In the genomic region with DNA sequence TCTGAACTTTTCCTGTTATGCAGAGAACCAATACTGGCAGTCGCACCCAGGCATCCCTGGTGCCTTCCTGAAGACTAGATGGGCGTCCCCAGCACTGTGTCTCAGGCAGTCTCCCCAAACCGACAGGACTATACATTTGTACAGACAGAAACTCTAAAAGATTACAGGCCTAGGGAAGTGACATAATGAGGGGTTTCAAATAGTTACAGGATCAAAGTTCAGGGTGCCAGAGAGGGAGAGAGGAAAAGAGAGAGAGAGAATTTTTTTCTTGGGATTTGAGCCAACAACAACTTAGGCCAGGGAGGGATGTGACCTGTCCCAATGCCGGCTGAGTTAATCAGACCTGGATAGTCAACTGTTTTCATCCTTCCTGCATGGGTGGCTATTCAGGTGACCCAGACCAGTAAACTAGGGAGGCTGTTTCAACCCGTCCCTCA, we compare ENCODE assay signal across 1 cellular context.
TF ChIP-seq lines count a peak whose summit lies in the region.

No MANE protein-coding gene starts in this region.

TF ChIP-seq in HepG2, 621 proteins besides CTCF, POLR2A, EP300 and RAD21 (continued from another document and continues in another):
- TF ChIP-seq ZNF790 (CRISPR knock-in tag; IDR thresholded peaks at IDR 0.05; ENCODE audit: borderline replicate concordance) (no peak), ZBTB34 (CRISPR knock-in tag; IDR thresholded peaks at IDR 0.05) (no peak), SMAD9 (CRISPR knock-in tag; IDR thresholded peaks at IDR 0.05) (no peak), ZNF143 (CRISPR knock-in tag; IDR thresholded peaks at IDR 0.05) (no peak), ZBTB37 (CRISPR knock-in tag; IDR thresholded peaks at IDR 0.05) (no peak), ATRX (CRISPR knock-in tag; IDR thresholded peaks at IDR 0.05; ENCODE audit: borderline replicate concordance) (no peak), DPF2 (CRISPR knock-in tag; IDR thresholded peaks at IDR 0.05; ENCODE audit: borderline replicate concordance, low read depth) (no peak), PHF21A (CRISPR knock-in tag; IDR thresholded peaks at IDR 0.05) (peak; percentile 71; the same call in 1 of the 2 replicates), SP1 (IDR thresholded peaks at IDR 0.05) (no peak), SP1 (CRISPR knock-in tag; IDR thresholded peaks at IDR 0.05) (no peak), ZEB1 (IDR thresholded peaks at IDR 0.05; ENCODE audit: insufficient replicate concordance, low read depth) (peak; percentile 75), HDAC6 (IDR thresholded peaks at IDR 0.05; ENCODE audit: low read depth, low read length) (no peak), CBX5 (CRISPR knock-in tag; IDR thresholded peaks at IDR 0.05; ENCODE audit: borderline replicate concordance) (no peak), HOMEZ (CRISPR knock-in tag; IDR thresholded peaks at IDR 0.05; ENCODE audit: low read depth) (0 out of 2 replicates have a peak, but pooled peaks have one; percentile 24), HNF4A (CRISPR knock-in tag; IDR thresholded peaks at IDR 0.05) (peak; percentile 93), ZNF235 (CRISPR knock-in tag; IDR thresholded peaks at IDR 0.05; ENCODE audit: borderline replicate concordance) (no peak), BORCS8-MEF2B (CRISPR knock-in tag; IDR thresholded peaks at IDR 0.05) (no peak), ZNF430 (CRISPR knock-in tag; IDR thresholded peaks at IDR 0.05) (peak; percentile 71; the same call in 1 of the 2 replicates), ZSCAN20 (CRISPR knock-in tag; IDR thresholded peaks at IDR 0.05; ENCODE audit: borderline replicate concordance) (0 out of 2 replicates have a peak, but pooled peaks have one; percentile 26), MTF1 (CRISPR knock-in tag; IDR thresholded peaks at IDR 0.05) (no peak), ZSCAN21 (CRISPR knock-in tag; IDR thresholded peaks at IDR 0.05; ENCODE audit: borderline replicate concordance) (no peak), XRCC5 (optimal IDR thresholded peaks at IDR 0.05; ENCODE audit: low read length) (no peak), KDM3A (CRISPR knock-in tag; IDR thresholded peaks at IDR 0.05; ENCODE audit: low read depth) (peak; percentile 41; the same call in 1 of the 2 replicates), RXRB (CRISPR knock-in tag; IDR thresholded peaks at IDR 0.05; ENCODE audit: borderline replicate concordance) (peak; percentile 41; the same call in 1 of the 2 replicates), ZBTB20 (CRISPR knock-in tag; IDR thresholded peaks at IDR 0.05; ENCODE audit: borderline replicate concordance, low read depth) (peak; percentile 77; the same call in 1 of the 2 replicates), RARA (CRISPR knock-in tag; IDR thresholded peaks at IDR 0.05) (peak; percentile 61), ESRRA (CRISPR knock-in tag; IDR thresholded peaks at IDR 0.05; ENCODE audit: low read depth) (no peak), SIX4 (CRISPR knock-in tag; IDR thresholded peaks at IDR 0.05) (no peak), ZNF263 (CRISPR knock-in tag; IDR thresholded peaks at IDR 0.05) (no peak), ZNF318 (CRISPR knock-in tag; IDR thresholded peaks at IDR 0.05) (no peak), FOXM1 (CRISPR knock-in tag; IDR thresholded peaks at IDR 0.05) (no peak), NR2C2 (CRISPR knock-in tag; IDR thresholded peaks at IDR 0.05; ENCODE audit: borderline replicate concordance) (no peak), CC2D1A (CRISPR knock-in tag; IDR thresholded peaks at IDR 0.05) (no peak), HMG20B (CRISPR knock-in tag; conservative IDR thresholded peaks at IDR 0.05) (0 out of 2 replicates have a peak, but pooled peaks have one; percentile 51), MATR3 (CRISPR knock-in tag; IDR thresholded peaks at IDR 0.05) (no peak), THYN1 (CRISPR knock-in tag; IDR thresholded peaks at IDR 0.05; ENCODE audit: borderline replicate concordance, low read depth) (no peak), ZNF562 (CRISPR knock-in tag; IDR thresholded peaks at IDR 0.05; ENCODE audit: borderline replicate concordance) (no peak), HES4 (CRISPR knock-in tag; IDR thresholded peaks at IDR 0.05; ENCODE audit: borderline replicate concordance) (no peak), ZNF33A (CRISPR knock-in tag; IDR thresholded peaks at IDR 0.05; ENCODE audit: borderline replicate concordance) (no peak), SAFB2 (CRISPR knock-in tag; IDR thresholded peaks at IDR 0.05; ENCODE audit: borderline replicate concordance, low read depth) (no peak), SAP130 (CRISPR knock-in tag; IDR thresholded peaks at IDR 0.05; ENCODE audit: low read depth) (peak; percentile 45), PAX8 (CRISPR knock-in tag; IDR thresholded peaks at IDR 0.05; ENCODE audit: borderline replicate concordance) (no peak), ZNF644 (CRISPR knock-in tag; IDR thresholded peaks at IDR 0.05; ENCODE audit: low read depth) (0 out of 2 replicates have a peak, but pooled peaks have one; percentile 8)
- TF ChIP-seq, protein P1, sequence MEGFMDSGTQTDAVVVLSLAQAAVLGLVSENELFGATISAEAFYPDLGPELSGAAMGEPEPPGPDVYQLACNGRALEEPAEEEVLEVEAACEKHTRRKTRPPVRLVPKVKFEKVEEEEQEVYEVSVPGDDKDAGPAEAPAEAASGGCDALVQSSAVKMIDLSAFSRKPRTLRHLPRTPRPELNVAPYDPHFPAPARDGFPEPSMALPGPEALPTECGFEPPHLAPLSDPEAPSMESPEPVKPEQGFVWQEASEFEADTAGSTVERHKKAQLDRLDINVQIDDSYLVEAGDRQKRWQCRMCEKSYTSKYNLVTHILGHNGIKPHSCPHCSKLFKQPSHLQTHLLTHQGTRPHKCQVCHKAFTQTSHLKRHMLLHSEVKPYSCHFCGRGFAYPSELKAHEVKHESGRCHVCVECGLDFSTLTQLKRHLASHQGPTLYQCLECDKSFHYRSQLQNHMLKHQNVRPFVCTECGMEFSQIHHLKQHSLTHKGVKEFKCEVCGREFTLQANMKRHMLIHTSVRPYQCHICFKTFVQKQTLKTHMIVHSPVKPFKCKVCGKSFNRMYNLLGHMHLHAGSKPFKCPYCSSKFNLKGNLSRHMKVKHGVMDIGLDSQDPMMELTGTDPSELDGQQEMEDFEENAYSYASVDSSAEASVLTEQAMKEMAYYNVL (CRISPR knock-in tag; IDR thresholded peaks at IDR 0.05; ENCODE audit: borderline replicate concordance): peak; percentile 50; the same call in 1 of the 2 replicates
- TF ChIP-seq, protein P2, sequence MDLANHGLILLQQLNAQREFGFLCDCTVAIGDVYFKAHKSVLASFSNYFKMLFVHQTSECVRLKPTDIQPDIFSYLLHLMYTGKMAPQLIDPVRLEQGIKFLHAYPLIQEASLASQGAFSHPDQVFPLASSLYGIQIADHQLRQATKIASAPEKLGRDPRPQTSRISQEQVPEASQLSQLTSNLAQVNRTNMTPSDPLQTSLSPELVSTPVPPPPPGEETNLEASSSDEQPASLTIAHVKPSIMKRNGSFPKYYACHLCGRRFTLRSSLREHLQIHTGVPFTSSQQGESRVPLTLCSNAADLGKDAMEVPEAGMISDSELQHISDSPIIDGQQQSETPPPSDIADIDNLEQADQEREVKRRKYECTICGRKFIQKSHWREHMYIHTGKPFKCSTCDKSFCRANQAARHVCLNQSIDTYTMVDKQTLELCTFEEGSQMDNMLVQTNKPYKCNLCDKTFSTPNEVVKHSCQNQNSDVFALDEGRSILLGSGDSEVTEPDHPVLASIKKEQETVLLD (CRISPR knock-in tag; IDR thresholded peaks at IDR 0.05; ENCODE audit: low read depth): no peak
- TF ChIP-seq, protein P3, sequence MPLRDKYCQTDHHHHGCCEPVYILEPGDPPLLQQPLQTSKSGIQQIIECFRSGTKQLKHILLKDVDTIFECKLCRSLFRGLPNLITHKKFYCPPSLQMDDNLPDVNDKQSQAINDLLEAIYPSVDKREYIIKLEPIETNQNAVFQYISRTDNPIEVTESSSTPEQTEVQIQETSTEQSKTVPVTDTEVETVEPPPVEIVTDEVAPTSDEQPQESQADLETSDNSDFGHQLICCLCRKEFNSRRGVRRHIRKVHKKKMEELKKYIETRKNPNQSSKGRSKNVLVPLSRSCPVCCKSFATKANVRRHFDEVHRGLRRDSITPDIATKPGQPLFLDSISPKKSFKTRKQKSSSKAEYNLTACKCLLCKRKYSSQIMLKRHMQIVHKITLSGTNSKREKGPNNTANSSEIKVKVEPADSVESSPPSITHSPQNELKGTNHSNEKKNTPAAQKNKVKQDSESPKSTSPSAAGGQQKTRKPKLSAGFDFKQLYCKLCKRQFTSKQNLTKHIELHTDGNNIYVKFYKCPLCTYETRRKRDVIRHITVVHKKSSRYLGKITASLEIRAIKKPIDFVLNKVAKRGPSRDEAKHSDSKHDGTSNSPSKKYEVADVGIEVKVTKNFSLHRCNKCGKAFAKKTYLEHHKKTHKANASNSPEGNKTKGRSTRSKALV (CRISPR knock-in tag; IDR thresholded peaks at IDR 0.05): 0 out of 2 replicates have a peak, but pooled peaks have one; percentile 39
